In genomic region chr1:210025870-210026269, GRCh38 we compare ENCODE assay signal across 26 cellular contexts.
DNase-seq lines count a peak whose midpoint lies in the region; ATAC-seq and TF ChIP-seq lines count a peak whose summit lies in the region.
"Had no signal": no experiment of that assay in that cellular context is flagged by ENCODE, and none has a peak within 500 bp of the region (broad histone marks: within the 10 kb centered on the region; RNA-seq: fewer than 3 reads in every experiment).

No MANE protein-coding gene starts in this region.

- ATAC-seq in HG03457 (IDR thresholded peaks at IDR 0.05; ENCODE audit: unreplicated experiment) (no peak), HG02970 (IDR thresholded peaks at IDR 0.05; ENCODE audit: low FRiP score, unreplicated experiment) (no peak)
- ATAC-seq: activated CD4-positive, CD25-positive, alpha-beta regulatory T cell treated with anti-CD3 and anti-CD28 coated beads, Interleukin-2, amount 50 U/mL, for 24 hours; CD8-positive, alpha-beta T cell; left lobe of liver; naive thymus-derived CD4-positive, alpha-beta T cell; right cardiac atrium had no signal

- no peaks in the 10 kb centered on the region for H3K27me3 ChIP-seq in SK-N-SH (ENCODE audit: insufficient read depth)
- no peaks in the 10 kb centered on the region for H3K27me3 ChIP-seq in neural cell (ENCODE audit: insufficient read depth, low read depth, low read length)
- no peaks in the 10 kb centered on the region for H3K27me3 ChIP-seq in right atrium auricular region
- H3K27me3 ChIP-seq: hepatocyte, testis, uterus had no signal

- CTCF ChIA-PET in SK-N-SH (lab: Yijun Ruan, JAX), result interaction anchor here (0.7 to 2.0 kb wide), 9 partner anchors 9 to 284 kb away, joined by 3 to 5 read pairs (median 3); no protein-coding TSS in a partner anchor

- no peak overlapping the region for H3K4me3 Mint-ChIP-seq in HFFc6
- H3K4me3 Mint-ChIP-seq: activated CD4-positive, alpha-beta memory T cell treated with anti-CD3 and anti-CD28 coated beads, Interleukin-2, amount 10 ng/mL, durations not matched to agents 7 days and 5 days; activated naive CD8-positive, alpha-beta T cell treated with anti-CD3 and anti-CD28 coated beads, Interleukin-2, amount 10 ng/mL, durations not matched to agents 7 days and 5 days; CD8-positive, alpha-beta T cell; naive thymus-derived CD4-positive, alpha-beta T cell had no signal

- POLR2A ChIA-PET in SK-N-SH (lab: Yijun Ruan, JAX), result no interaction called here

- H3K4me3 ChIP-seq in SK-N-SH (ENCODE audit: low read depth in 2 of 2, low read length in 1 of 2) (no peak overlapping the region), neural cell (ENCODE audit: low read length) (no peak overlapping the region), right atrium auricular region (no peak overlapping the region)
- H3K4me3 ChIP-seq: hepatocyte, testis, uterus had no signal

- no peak overlapping the region for H2AFZ ChIP-seq in SK-N-SH (ENCODE audit: low read depth)
- H2AFZ ChIP-seq in neural cell (ENCODE audit: low read depth, low read length), result no peak overlapping the region
- H2AFZ ChIP-seq: hepatocyte had no signal

- TF ChIP-seq RAD21 in SK-N-SH (IDR thresholded peaks at IDR 0.05; ENCODE audit: low read length), result peak; percentile 52
- TF ChIP-seq RAD21 in neural cell (conservative IDR thresholded peaks at IDR 0.05), result peak; percentile 28

- H3K9ac ChIP-seq in SK-N-SH (no peak overlapping the region), neural cell (ENCODE audit: low read length) (no peak overlapping the region)

- no peaks in the 10 kb centered on the region for H3K9me3 Mint-ChIP-seq in HFFc6
- H3K9me3 Mint-ChIP-seq: activated CD4-positive, alpha-beta memory T cell treated with anti-CD3 and anti-CD28 coated beads, Interleukin-2, amount 10 ng/mL, durations not matched to agents 7 days and 5 days; activated naive CD8-positive, alpha-beta T cell treated with anti-CD3 and anti-CD28 coated beads, Interleukin-2, amount 10 ng/mL, durations not matched to agents 7 days and 5 days had no signal

- 88% methylated on average over 1 of the region's 1 CpG for WGBS in SK-N-SH (ENCODE audit: low lambda C conversion rate)

- H3K9me2 ChIP-seq in SK-N-SH, result peaks cover 4% of the 10 kb centered on the region; the same call in 1 of the 2 replicates
- no peaks in the 10 kb centered on the region for H3K9me2 ChIP-seq in neural cell (ENCODE audit: insufficient read depth, low read length)

- H3K79me2 ChIP-seq in SK-N-SH (ENCODE audit: insufficient read depth) (no peaks in the 10 kb centered on the region), neural cell (replicated peaks; ENCODE audit: insufficient read depth, low read length) (no peaks in the 10 kb centered on the region)
- H3K79me2 ChIP-seq: hepatocyte had no signal

- no peaks in the 10 kb centered on the region; the same call in 1 of the 2 replicates for H3K4me1 Mint-ChIP-seq in HFFc6 (ENCODE audit: low read depth)
- H3K4me1 Mint-ChIP-seq: activated CD4-positive, alpha-beta memory T cell treated with anti-CD3 and anti-CD28 coated beads, Interleukin-2, amount 10 ng/mL, durations not matched to agents 7 days and 5 days; activated naive CD8-positive, alpha-beta T cell treated with anti-CD3 and anti-CD28 coated beads, Interleukin-2, amount 10 ng/mL, durations not matched to agents 7 days and 5 days; naive thymus-derived CD4-positive, alpha-beta T cell had no signal

- TF ChIP-seq CTCF in AG09319 (IDR thresholded peaks at IDR 0.05; ENCODE audit: low read depth, low read length), result peak; percentile 5
- peak; percentile 65 for TF ChIP-seq CTCF in HFFc6 (IDR thresholded peaks at IDR 0.05)
- peak; percentile 48 for TF ChIP-seq CTCF in SK-N-SH (IDR thresholded peaks at IDR 0.05)
- TF ChIP-seq CTCF in neural cell (IDR thresholded peaks at IDR 0.05; ENCODE audit: poor library complexity, severe bottlenecking), result peak; percentile 46
- no peak for TF ChIP-seq CTCF in right atrium auricular region (IDR thresholded peaks at IDR 0.05)

- H3K9me3 ChIP-seq in SK-N-SH (peaks cover 8% of the 10 kb centered on the region; the same call in 1 of the 2 replicates), neural cell (ENCODE audit: low read length) (no peaks in the 10 kb centered on the region), right atrium auricular region (peaks cover 0 to 9% of the 10 kb centered on the region in 2 donors)
- H3K9me3 ChIP-seq: testis, uterus had no signal

- DNase-seq in AG09319 (ENCODE audit: extremely low read depth, low read depth) (no peak), HFFc6 (no peak), SK-N-SH (no peak), NCI-H774 (lab: John Stamatoyannopoulos, UW) (no peak), right atrium auricular region (ENCODE audit: low spot score) (no peak)
- DNase-seq: activated CD4-positive, alpha-beta memory T cell treated with anti-CD3 and anti-CD28 coated beads, Interleukin-2, amount 10 ng/mL, durations not matched to agents 7 days and 5 days; activated naive CD8-positive, alpha-beta T cell treated with anti-CD3 and anti-CD28 coated beads, Interleukin-2, amount 10 ng/mL, durations not matched to agents 7 days and 5 days; CD8-positive, alpha-beta T cell; cerebellar nuclear complex; DMS153; GF-D8; naive thymus-derived CD4-positive, alpha-beta T cell; NCI-H1436 treated with DMSO at 0.1 percent for 48 hours; NCI-H2171 treated with DMSO at 0.1 percent for 48 hours; NCI-H526; right cardiac atrium; Right ventricle myocardium superior; stimulated activated naive CD4-positive, alpha-beta T cell treated with Interleukin-2 at 50 U/mL for 16 hours; testis; uterus had no signal

- H3K36me3 ChIP-seq in SK-N-SH (replicated peaks in 1 of 2; ENCODE audit: control insufficient read depth in 1 of 2, insufficient read depth in 2 of 2, low read length in 1 of 2) (peaks cover 11 to 44% of the 10 kb centered on the region in 2 experiments), neural cell (ENCODE audit: insufficient read depth, low read length) (peaks cover 13% of the 10 kb centered on the region), right atrium auricular region (no peaks in the 10 kb centered on the region)
- H3K36me3 ChIP-seq: uterus had no signal

- H3K27ac ChIP-seq in SK-N-SH (ENCODE audit: low read depth in 2 of 2, low read length in 1 of 2) (no peak overlapping the region), neural cell (ENCODE audit: low read length) (no peak overlapping the region), right atrium auricular region (no peak overlapping the region)
- H3K27ac ChIP-seq: hepatocyte, testis, uterus had no signal

- peaks cover 12% of the 10 kb centered on the region for H3F3A ChIP-seq in SK-N-SH (replicated peaks; ENCODE audit: insufficient read depth)
- H3F3A ChIP-seq in neural cell (ENCODE audit: insufficient read depth, low read length, poor library complexity, severe bottlenecking), result no peaks in the 10 kb centered on the region

- no peaks in the 10 kb centered on the region for H3K27me3 Mint-ChIP-seq in HFFc6 (ENCODE audit: insufficient read depth)
- H3K27me3 Mint-ChIP-seq: activated CD4-positive, alpha-beta memory T cell treated with anti-CD3 and anti-CD28 coated beads, Interleukin-2, amount 10 ng/mL, durations not matched to agents 7 days and 5 days; activated naive CD8-positive, alpha-beta T cell treated with anti-CD3 and anti-CD28 coated beads, Interleukin-2, amount 10 ng/mL, durations not matched to agents 7 days and 5 days had no signal

- no peak for TF ChIP-seq EP300 in SK-N-SH (IDR thresholded peaks at IDR 0.05; ENCODE audit: borderline replicate concordance in 1 of 2, low read depth in 1 of 2, low read length in 1 of 2)
- no peak for TF ChIP-seq EP300 in neural cell (conservative IDR thresholded peaks at IDR 0.05; ENCODE audit: poor library complexity, severe bottlenecking)

- H4K20me1 ChIP-seq in SK-N-SH (ENCODE audit: insufficient read depth), result no peaks in the 10 kb centered on the region
- no peaks in the 10 kb centered on the region for H4K20me1 ChIP-seq in neural cell (ENCODE audit: insufficient read depth)

- H3K4me2 ChIP-seq in SK-N-SH, result no peak overlapping the region
- no peak overlapping the region for H3K4me2 ChIP-seq in neural cell (ENCODE audit: low read length)
- H3K4me2 ChIP-seq: hepatocyte had no signal

- H3K36me3 Mint-ChIP-seq in HFFc6 (ENCODE audit: low read depth), result no peaks in the 10 kb centered on the region; the same call in 1 of the 2 replicates
- H3K36me3 Mint-ChIP-seq: activated naive CD8-positive, alpha-beta T cell treated with anti-CD3 and anti-CD28 coated beads, Interleukin-2, amount 10 ng/mL, durations not matched to agents 7 days and 5 days; CD8-positive, alpha-beta T cell had no signal

- H3K4me1 ChIP-seq in SK-N-SH (ENCODE audit: control insufficient read depth in 1 of 2, insufficient read depth in 2 of 2, low read depth in 1 of 2, low read length in 1 of 2), result no peaks in the 10 kb centered on the region
- no peaks in the 10 kb centered on the region for H3K4me1 ChIP-seq in right atrium auricular region
- H3K4me1 ChIP-seq: testis, uterus had no signal

- no peak overlapping the region for H3K27ac Mint-ChIP-seq in HFFc6
- H3K27ac Mint-ChIP-seq: activated CD4-positive, alpha-beta memory T cell treated with anti-CD3 and anti-CD28 coated beads, Interleukin-2, amount 10 ng/mL, durations not matched to agents 7 days and 5 days; activated naive CD8-positive, alpha-beta T cell treated with anti-CD3 and anti-CD28 coated beads, Interleukin-2, amount 10 ng/mL, durations not matched to agents 7 days and 5 days; CD8-positive, alpha-beta T cell; naive thymus-derived CD4-positive, alpha-beta T cell had no signal

TF ChIP-seq in SK-N-SH, 30 proteins besides CTCF, POLR2A, EP300 and RAD21:
- TF ChIP-seq USF2 (IDR thresholded peaks at IDR 0.05; ENCODE audit: borderline replicate concordance, low read depth, low read length) (no peak), TEAD4 (IDR thresholded peaks at IDR 0.05; ENCODE audit: borderline replicate concordance, insufficient read depth) (no peak)

TF ChIP-seq in neural cell, 6 proteins besides CTCF, POLR2A, EP300 and RAD21 (continues in another document):
- TF ChIP-seq SMC3 (conservative IDR thresholded peaks at IDR 0.05; ENCODE audit: poor library complexity) (peak; percentile 23), EZH2 (IDR thresholded peaks at IDR 0.05; ENCODE audit: borderline replicate concordance, insufficient read depth, low read length, poor library complexity, severe bottlenecking) (no peak), TAF1 (IDR thresholded peaks at IDR 0.05; ENCODE audit: low read depth) (no peak), POLR2AphosphoS5 (IDR thresholded peaks at IDR 0.05) (no peak), MXI1 (conservative IDR thresholded peaks at IDR 0.05; ENCODE audit: poor library complexity, severe bottlenecking) (no peak)

Comparison
In these comparisons a context has a peak if more than half of its experiments do, and no peak if none do; other contexts are left out.
1. CTCF ChIP-seq: peak in AG09319 (single experiment), HFFc6 (single experiment), SK-N-SH (single experiment) and neural cell (single experiment); none in right atrium auricular region (0 of 2).